ENCODE assay signal across 8 cellular contexts in genomic region chr11:62905927-62906531, GRCh38. TPM values are rescaled to one million over a fixed set of nuclear protein-coding genes. Genes with fewer than 3 reads are reported as not detected.
DNase-seq lines count a peak whose midpoint lies in the region; ATAC-seq and TF ChIP-seq lines count a peak whose summit lies in the region.

No MANE protein-coding gene starts in this region.

- POLR2A ChIA-PET in RWPE1 (lab: Yijun Ruan, JAX; ENCODE audit: low non-redundant PET), result no interaction called here

- no peaks in the 10 kb centered on the region for H3K27me3 ChIP-seq in testis

- H3K27ac Mint-ChIP-seq in activated T-helper 17 cell treated with anti-CD3 and anti-CD28 coated beads, Interleukin-2, amount 50 U/mL, for 72 hours, result no peak overlapping the region

- CTCF ChIA-PET in RWPE1 (lab: Yijun Ruan, JAX), result interaction anchor here (0.5 to 6.2 kb wide), 27 partner anchors 10 to 308 kb away, joined by 3 to 129 read pairs (median 4); partner anchors contain the start of gene STX5

- TF ChIP-seq CTCF in GM12865 (IDR thresholded peaks at IDR 0.05; ENCODE audit: insufficient read depth, low read depth, low read length, missing control alignments), result peak; percentile 100
- peak; percentile 98 for TF ChIP-seq CTCF in RWPE1 (conservative IDR thresholded peaks at IDR 0.05; ENCODE audit: low read depth)
- peak; percentile 99 for TF ChIP-seq CTCF in foreskin fibroblast (IDR thresholded peaks at IDR 0.05; ENCODE audit: low read depth, low read length)
- TF ChIP-seq CTCF in omental fat pad (IDR thresholded peaks at IDR 0.05), result peak in 2 of 3 donors; percentile 59 to 89
- TF ChIP-seq CTCF in testis (IDR thresholded peaks at IDR 0.05), result peak; percentile 96 to 98 (median 97)

- no peaks in the 10 kb centered on the region for H3K9me3 Mint-ChIP-seq in activated T-helper 17 cell treated with anti-CD3 and anti-CD28 coated beads, Interleukin-2, amount 50 U/mL, for 72 hours

- peak; percentile 84 for DNase-seq in GM12865 (ENCODE audit: low read depth)
- DNase-seq in LHCN-M2 (ENCODE audit: low read depth), result peak; percentile 74
- DNase-seq in RWPE1 (ENCODE audit: low spot score), result peak; percentile 79
- DNase-seq in foreskin fibroblast, result peak; percentile 58 to 89
- peak; percentile 72 for DNase-seq in omental fat pad (ENCODE audit: low spot score)
- DNase-seq in testis, result peak; percentile 88

- ATAC-seq in activated T-helper 17 cell treated with anti-CD3 and anti-CD28 coated beads, Interleukin-2, amount 50 U/mL, for 72 hours (replicated peaks), result peak; percentile 73
- ATAC-seq in omental fat pad (ENCODE audit: low FRiP score) (peak; percentile 79), GM18511 (IDR thresholded peaks at IDR 0.05; ENCODE audit: unreplicated experiment) (no peak)

- H3K27me3 Mint-ChIP-seq in activated T-helper 17 cell treated with anti-CD3 and anti-CD28 coated beads, Interleukin-2, amount 50 U/mL, for 72 hours, result peaks cover 9% of the 10 kb centered on the region

- H3K36me3 ChIP-seq in testis (ENCODE audit: low read depth, missing control alignments), result no peaks in the 10 kb centered on the region

- peaks cover 18% of the 10 kb centered on the region for H3K4me1 Mint-ChIP-seq in activated T-helper 17 cell treated with anti-CD3 and anti-CD28 coated beads, Interleukin-2, amount 50 U/mL, for 72 hours

- no peak overlapping the region for H3K4me3 Mint-ChIP-seq in activated T-helper 17 cell treated with anti-CD3 and anti-CD28 coated beads, Interleukin-2, amount 50 U/mL, for 72 hours

- H3K9me3 ChIP-seq in testis, result no peaks in the 10 kb centered on the region

- no peaks in the 10 kb centered on the region for H3K36me3 Mint-ChIP-seq in activated T-helper 17 cell treated with anti-CD3 and anti-CD28 coated beads, Interleukin-2, amount 50 U/mL, for 72 hours (ENCODE audit: low read depth)

- TF ChIP-seq POLR2A in testis (IDR thresholded peaks at IDR 0.05), result no peak

- peaks cover 8% of the 10 kb centered on the region for H3K4me1 ChIP-seq in testis

- 17 to 18% methylated on average over 13 to 14 of the region's 14 CpGs for WGBS in testis, 2 donors

- H3K4me3 ChIP-seq in GM12865 (ENCODE audit: low read depth, low read length) (no peak overlapping the region), foreskin fibroblast (ENCODE audit: low read depth in 1 of 2, low read length in 2 of 2) (no peak overlapping the region), testis (no peak overlapping the region)

- intact Hi-C loops in testis (cut with DNase I; ENCODE audit: low total_unique reads), result no loop called here

- H3K27ac ChIP-seq in RWPE1 (no peak overlapping the region), testis (peak overlapping the region in 1 of 2 donors; percentile 48)

RNA-seq across cellular contexts. Expression of gene CHRM1, which starts 15.1 kb away (rescaled TPM):
- not detected in 2 replicates for total RNA-seq in LHCN-M2 (2014; rRNA removed)
- not detected for polyA plus RNA-seq in LHCN-M2 (2012)
- not detected for total RNA-seq in activated T-helper 17 cell treated with anti-CD3 and anti-CD28 coated beads, Interleukin-2, amount 50 U/mL, for 72 hours
- not detected for total RNA-seq in omental fat pad
- total RNA-seq in testis, result under 1 TPM; 0.06 to 0.39 TPM
- 0.45 TPM for polyA plus RNA-seq in testis (ENCODE audit: insufficient read depth, low read depth, low replicate concordance)

RNA-seq across cellular contexts. Expression of gene SLC3A2, which starts 25.3 kb away (rescaled TPM):
- 121 and 132 TPM in 2 replicates for total RNA-seq in LHCN-M2 (2014; rRNA removed)
- 231 TPM for polyA plus RNA-seq in LHCN-M2 (2012)
- total RNA-seq in activated T-helper 17 cell treated with anti-CD3 and anti-CD28 coated beads, Interleukin-2, amount 50 U/mL, for 72 hours, result 100 to 1,000 TPM; 176 to 287 TPM
- 100 to 1,000 TPM; 110 to 239 (median 191) TPM for total RNA-seq in omental fat pad
- 100 to 1,000 TPM; 227 to 271 TPM for total RNA-seq in testis
- 166 TPM for polyA plus RNA-seq in testis (ENCODE audit: insufficient read depth, low read depth, low replicate concordance)
